ENCODE assay signal across 15 cellular contexts in genomic region chr4:85744950-85745349, GRCh38.
DNase-seq lines count a peak whose midpoint lies in the region; ATAC-seq, FAIRE-seq and TF ChIP-seq lines count a peak whose summit lies in the region.
"Had no signal": no experiment of that assay in that cellular context is flagged by ENCODE, and none has a peak within 500 bp of the region (broad histone marks: within the 10 kb centered on the region; RNA-seq: fewer than 3 reads in every experiment).

No MANE protein-coding gene starts in this region.

- TF ChIP-seq CTCF in HFF-Myc (IDR thresholded peaks at IDR 0.05; ENCODE audit: low read depth, low read length, missing control alignments) (no peak), RWPE2 (IDR thresholded peaks at IDR 0.05; ENCODE audit: poor library complexity, severe bottlenecking) (no peak)

- H3K36me3 ChIP-seq in RWPE2 (ENCODE audit: low read depth) (no peaks in the 10 kb centered on the region), small intestine (ENCODE audit: control insufficient read depth in 2 of 2, insufficient read depth in 2 of 2, low read length in 2 of 2) (no peaks in the 10 kb centered on the region)
- H3K36me3 ChIP-seq: gastroesophageal sphincter, tibial artery had no signal

- H3K36me3 Mint-ChIP-seq in T-helper 17 cell (ENCODE audit: low read depth), result no peaks in the 10 kb centered on the region

- H3K4me3 ChIP-seq in HFF-Myc (replicated peaks; ENCODE audit: low read depth, low read length) (no peak overlapping the region), RWPE2 (ENCODE audit: severe bottlenecking) (no peak overlapping the region), small intestine (ENCODE audit: low read depth in 1 of 2, low read length in 2 of 2) (no peak overlapping the region)
- H3K4me3 ChIP-seq: gastroesophageal sphincter, tibial artery had no signal

- WGBS in small intestine, 3 donors, result 81 to 89% (median 85%) methylated on average over 6 of the region's 6 CpGs

- no peak for FAIRE-seq in small intestine (lab: Jason Lieb, UNC)
- FAIRE-seq: islet of Langerhans had no signal

- no peaks in the 10 kb centered on the region for H3K4me1 Mint-ChIP-seq in T-helper 17 cell

- no peaks in the 10 kb centered on the region for H3K27me3 ChIP-seq in RWPE2 (ENCODE audit: insufficient read depth, poor library complexity, severe bottlenecking)
- no peaks in the 10 kb centered on the region for H3K27me3 ChIP-seq in small intestine (ENCODE audit: control insufficient read depth in 2 of 2, insufficient read depth in 2 of 2, low read length in 2 of 2)
- H3K27me3 ChIP-seq: gastroesophageal sphincter, tibial artery had no signal

- DNase-seq in ACHN, result peak; percentile 37
- DNase-seq in HFF-Myc (ENCODE audit: extremely low read depth, low read depth), result peak; percentile 38
- no peak for DNase-seq in RWPE2 (ENCODE audit: low spot score)
- DNase-seq in islet precursor cell, result peak; percentile 61
- no peak for DNase-seq in activated CD4-positive, alpha-beta T cell treated with anti-CD3 and anti-CD28 coated beads, Interleukin-2, amount 50 U/mL, for 1 hour
- DNase-seq in small intestine, result no peak
- no peak for DNase-seq in T-helper 17 cell
- DNase-seq: activated CD8-positive, alpha-beta memory T cell treated with anti-CD3 and anti-CD28 coated beads for 24 hours; activated effector memory CD4-positive, alpha-beta T cell treated with anti-CD3 and anti-CD28 coated beads, Interleukin-2, amount 50 U/mL, for 16 hours; effector memory CD4-positive, alpha-beta T cell; stimulated activated CD8-positive, alpha-beta memory T cell treated with anti-CD3 and anti-CD28 coated beads, Interleukin-4, amount 100 ng/mL, for 48 hours; tibial artery had no signal

- in situ Hi-C loops in ACHN (cut with HindIII; ENCODE audit: low pct_ligation_motif_present, low pct_unique_long_range_greater_than_20kb, low sequenced_read_pairs), result no loop called here

- H3K27me3 Mint-ChIP-seq in T-helper 17 cell, result peaks cover 4% of the 10 kb centered on the region

- peak overlapping the region; percentile 31 for H3K27ac ChIP-seq in RWPE2 (ENCODE audit: poor library complexity, severe bottlenecking)
- H3K27ac ChIP-seq in small intestine (ENCODE audit: low read depth in 1 of 2, low read length in 1 of 2), result no peak overlapping the region
- H3K27ac ChIP-seq: gastroesophageal sphincter, tibial artery had no signal

- no peak overlapping the region for H3K4me3 Mint-ChIP-seq in T-helper 17 cell

- H3K4me1 ChIP-seq in RWPE2 (ENCODE audit: insufficient read depth, poor library complexity, severe bottlenecking), result peaks cover 34% of the 10 kb centered on the region
- H3K4me1 ChIP-seq in small intestine (ENCODE audit: control insufficient read depth in 2 of 2, insufficient read depth in 1 of 2, low read depth in 1 of 2, low read length in 1 of 2), result no peaks in the 10 kb centered on the region
- H3K4me1 ChIP-seq: gastroesophageal sphincter had no signal

- no peaks in the 10 kb centered on the region for H3K9me3 ChIP-seq in RWPE2 (ENCODE audit: severe bottlenecking)
- no peaks in the 10 kb centered on the region for H3K9me3 ChIP-seq in small intestine (ENCODE audit: control insufficient read depth, low read depth)
- no peaks in the 10 kb centered on the region for H3K9me3 ChIP-seq in T-helper 17 cell (ENCODE audit: control insufficient read depth, low read length, poor library complexity, severe bottlenecking)
- H3K9me3 ChIP-seq: gastroesophageal sphincter, tibial artery had no signal

- no peak overlapping the region for H3K27ac Mint-ChIP-seq in T-helper 17 cell

- ATAC-seq in RWPE2 (ENCODE audit: low read depth), result peak; percentile 71
- no peak for ATAC-seq in HG02798 (IDR thresholded peaks at IDR 0.05; ENCODE audit: poor library complexity, unreplicated experiment)
- no peak for ATAC-seq in T-helper 17 cell
- ATAC-seq: gastroesophageal sphincter had no signal

Comparison
In these comparisons a context has a peak if more than half of its experiments do, and no peak if none do; other contexts are left out.
1. DNase-seq: peak in ACHN (single experiment), HFF-Myc (single experiment) and islet precursor cell (single experiment); none in RWPE2 (single experiment), activated CD4-positive, alpha-beta T cell treated with anti-CD3 and anti-CD28 coated beads, Interleukin-2, amount 50 U/mL, for 1 hour (single experiment), small intestine (single experiment) and T-helper 17 cell (0 of 3).